17 cellular contexts compared by ENCODE assay signal in genomic region chr14:92950773-92951172, GRCh38. TPM values are rescaled to one million over a fixed set of nuclear protein-coding genes. Genes with fewer than 3 reads are reported as not detected.
"Had no signal": no experiment of that assay in that cellular context is flagged by ENCODE, and none has a peak within 500 bp of the region (broad histone marks: within the 10 kb centered on the region; RNA-seq: fewer than 3 reads in every experiment).

No MANE protein-coding gene starts in this region.

- H3K4me3 ChIP-seq: stomach, thyroid gland, vagina had no signal

- H3K9ac ChIP-seq: SK-N-SH had no signal

- H3K36me3 Mint-ChIP-seq: activated naive CD4-positive, alpha-beta T cell treated with anti-CD3 and anti-CD28 coated beads, Interleukin-2, amount 50 U/mL, for 72 hours had no signal

- H3K9me3 ChIP-seq: SK-N-SH, stomach, thyroid gland, vagina had no signal

- ATAC-seq: activated CD4-positive, CD25-positive, alpha-beta regulatory T cell treated with anti-CD3 and anti-CD28 coated beads, Interleukin-2, amount 50 U/mL, for 24 hours; activated naive CD4-positive, alpha-beta T cell treated with anti-CD3 and anti-CD28 coated beads, Interleukin-2, amount 50 U/mL, for 72 hours; left colon had no signal

- H3K9me3 Mint-ChIP-seq: activated naive CD4-positive, alpha-beta T cell treated with anti-CD3 and anti-CD28 coated beads, Interleukin-2, amount 50 U/mL, for 72 hours; immature natural killer cell; nephron had no signal

- H3K4me1 ChIP-seq: thyroid gland had no signal

- DNase-seq: activated effector memory CD4-positive, alpha-beta T cell treated with anti-CD3 and anti-CD28 coated beads, Interleukin-2, amount 50 U/mL, for 16 hours; effector CD4-positive, alpha-beta T cell; immature natural killer cell; left colon; mammary epithelial cell; SK-N-SH; stimulated activated CD4-positive, alpha-beta T cell treated with anti-CD3 and anti-CD28 coated beads, Interleukin-15, amount 100 ng/mL, for 24 hours; stimulated activated CD4-positive, alpha-beta T cell treated with anti-CD3 and anti-CD28 coated beads, Interleukin-4, amount 100 ng/mL, for 24 hours; stomach; thyroid gland had no signal

- H3K27me3 ChIP-seq: stomach, thyroid gland, vagina had no signal

- H3K27ac ChIP-seq: epithelial cell of prostate, stomach, thyroid gland, vagina had no signal

- H3K27ac Mint-ChIP-seq: immature natural killer cell, nephron had no signal

- H3K4me3 Mint-ChIP-seq: immature natural killer cell, nephron had no signal

RNA-seq across cellular contexts. Expression of gene CHGA, which starts 27.8 kb away (rescaled TPM):
- total RNA-seq: activated naive CD4-positive, alpha-beta T cell treated with anti-CD3 and anti-CD28 coated beads, Interleukin-2, amount 50 U/mL, for 72 hours; bronchial epithelial cell; T-helper 1 cell treated with Interleukin-12 subunit alpha and Interleukin-12 subunit beta and Interleukin-4 antibody, amounts not matched to agents 30 ng/mL and 1 ng/mL, for 36 hours had no signal
- polyA plus RNA-seq: mammary epithelial cell had no signal
